ENCODE assay signal across 14 cellular contexts in the genomic region with DNA sequence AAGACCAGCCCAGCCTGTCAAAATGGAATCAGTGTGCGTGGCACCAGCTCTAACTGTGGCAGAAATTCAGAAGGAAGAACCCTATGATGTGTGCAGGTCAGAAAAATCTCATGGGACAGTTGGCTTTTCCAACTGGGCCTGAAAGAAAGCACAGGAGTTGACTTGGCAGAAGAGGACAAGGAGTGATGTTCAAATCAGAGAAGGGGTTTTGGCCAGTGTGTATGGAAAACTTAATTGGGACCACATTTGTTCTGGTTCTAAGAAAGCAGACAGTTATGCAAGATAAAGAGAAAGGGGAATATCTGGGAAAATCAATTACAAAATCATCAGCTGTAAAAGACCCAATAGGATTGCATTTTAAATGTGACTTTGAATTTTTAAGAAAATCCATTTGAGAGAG.
A peak's percentile ranks its signal among the peaks of the same experiment; 100 is the strongest.
DNase-seq lines count a peak whose midpoint lies in the region; ATAC-seq, FAIRE-seq and TF ChIP-seq lines count a peak whose summit lies in the region.
"Had no signal": no experiment of that assay in that cellular context is flagged by ENCODE, and none has a peak within 500 bp of the region (broad histone marks: within the 10 kb centered on the region; RNA-seq: fewer than 3 reads in every experiment).

No MANE protein-coding gene starts in this region.

- no peak for TF ChIP-seq CTCF in bronchial epithelial cell (IDR thresholded peaks at IDR 0.05; ENCODE audit: insufficient read depth, low read length, severe bottlenecking)
- no peak for TF ChIP-seq CTCF in HFFc6 (IDR thresholded peaks at IDR 0.05)

- FAIRE-seq in bronchial epithelial cell (lab: Jason Lieb, UNC), result peak; percentile 52
- FAIRE-seq: GM12878 had no signal

- H3K4me1 ChIP-seq in trophoblast cell (ENCODE audit: control insufficient read depth in 1 of 2, insufficient read depth in 2 of 2, low read length in 2 of 2), result peaks cover 3 to 5% of the 10 kb centered on the region in 2 experiments
- H3K4me1 ChIP-seq in aorta (ENCODE audit: control insufficient read depth in 1 of 2, insufficient read depth in 2 of 2, low read length in 2 of 2), result no peaks in the 10 kb centered on the region
- H3K4me1 ChIP-seq: BE2C had no signal

- H2BK12ac ChIP-seq in trophoblast cell (ENCODE audit: low read length), result no peak overlapping the region

- no peaks in the 10 kb centered on the region; the same call in 1 of the 2 replicates for H3K4me1 Mint-ChIP-seq in HFFc6 (ENCODE audit: low read depth)
- H3K4me1 Mint-ChIP-seq: CD4-positive, alpha-beta memory T cell had no signal

- H3K27me3 ChIP-seq in bronchial epithelial cell (ENCODE audit: control insufficient read depth, insufficient read depth, low read length) (no peaks in the 10 kb centered on the region), trophoblast cell (ENCODE audit: insufficient read depth, low read length) (no peaks in the 10 kb centered on the region), aorta (ENCODE audit: control insufficient read depth in 1 of 2, insufficient read depth in 2 of 2, low read length in 1 of 2) (no peaks in the 10 kb centered on the region)
- H3K27me3 ChIP-seq: BE2C had no signal

- H3K14ac ChIP-seq in trophoblast cell (ENCODE audit: low read length), result no peak overlapping the region

- no peak overlapping the region for H2AFZ ChIP-seq in trophoblast cell (ENCODE audit: insufficient read depth, low read length, poor library complexity)
- H2AFZ ChIP-seq: GM23338 had no signal

- intact Hi-C loops in aorta (cut with DNase I), result no loop called here

- H2BK5ac ChIP-seq in trophoblast cell (ENCODE audit: low read depth, low read length, poor library complexity), result no peak overlapping the region

- no peaks in the 10 kb centered on the region for H3K79me2 ChIP-seq in trophoblast cell (ENCODE audit: control insufficient read depth, insufficient read depth, low read length, poor library complexity)

- no peak overlapping the region for H4K8ac ChIP-seq in trophoblast cell (ENCODE audit: low read depth, low read length)

- no peak overlapping the region for H3K4me2 ChIP-seq in trophoblast cell (ENCODE audit: low read length)
- H3K4me2 ChIP-seq: GM23338 had no signal

- H3K9me3 Mint-ChIP-seq in HFFc6, result no peaks in the 10 kb centered on the region; the same call in 1 of the 2 replicates
- H3K9me3 Mint-ChIP-seq: GM23338 had no signal

- no peak overlapping the region for H3K18ac ChIP-seq in trophoblast cell (ENCODE audit: low read length)

- no peak overlapping the region for H3K23ac ChIP-seq in trophoblast cell (ENCODE audit: low read length)

- H3K4me3 ChIP-seq in bronchial epithelial cell (ENCODE audit: low read depth, low read length) (no peak overlapping the region), trophoblast cell (ENCODE audit: low read depth, low read length) (peak overlapping the region; percentile 36), aorta (ENCODE audit: low read length in 2 of 2) (no peak overlapping the region)
- H3K4me3 ChIP-seq: GM12878, GM23338 had no signal

- H2AK5ac ChIP-seq in trophoblast cell (ENCODE audit: low read length), result no peak overlapping the region

- WGBS in trophoblast cell (ENCODE audit: extremely low coverage, insufficient coverage, insufficient read length), result no CpG with 5 or more reads among the region's 1 CpG
- WGBS in aorta, 2 donors, result 50 to 51% methylated on average over 1 of the region's 1 CpG

- no peak overlapping the region for H4K91ac ChIP-seq in trophoblast cell (ENCODE audit: low read depth, low read length)

- DNase-seq in bronchial epithelial cell (ENCODE audit: low read depth) (no peak), fibroblast of peridontal ligament (ENCODE audit: extremely low read depth) (peak; percentile 6), trophoblast cell (no peak), aorta (no peak), RPMI8226 (no peak), HFFc6 (no peak), medulla oblongata (ENCODE audit: extremely low spot score) (no peak)
- DNase-seq: BE2C; CD4-positive, alpha-beta memory T cell; DMS79; H7 had no signal

- no peak overlapping the region for H3K27ac Mint-ChIP-seq in HFFc6
- H3K27ac Mint-ChIP-seq: CD4-positive, alpha-beta memory T cell; GM23338 had no signal

- H3K27me3 Mint-ChIP-seq in HFFc6 (ENCODE audit: insufficient read depth), result peaks cover 30% of the 10 kb centered on the region

- peaks cover 1% of the 10 kb centered on the region for H3K79me1 ChIP-seq in trophoblast cell (ENCODE audit: low read length)

- H3K27ac ChIP-seq in trophoblast cell (ENCODE audit: low read depth, low read length), result no peak overlapping the region
- no peak overlapping the region for H3K27ac ChIP-seq in aorta (ENCODE audit: low read depth in 1 of 2, low read length in 2 of 2)
- H3K27ac ChIP-seq: C4-2B had no signal

- no peaks in the 10 kb centered on the region for H3K36me3 ChIP-seq in bronchial epithelial cell (ENCODE audit: control insufficient read depth, insufficient read depth, low read length)
- H3K36me3 ChIP-seq in trophoblast cell (ENCODE audit: control insufficient read depth in 1 of 2, insufficient read depth in 2 of 2, low read length in 2 of 2), result no peaks in the 10 kb centered on the region
- no peaks in the 10 kb centered on the region for H3K36me3 ChIP-seq in aorta (ENCODE audit: control insufficient read depth in 1 of 2, insufficient read depth in 2 of 2, low read length in 1 of 2)
- H3K36me3 ChIP-seq: BE2C had no signal

- ATAC-seq in aorta (ENCODE audit: low FRiP score), result peak; percentile 76
- ATAC-seq: GM12878, GM23338 had no signal

- H3K36me3 Mint-ChIP-seq in HFFc6 (ENCODE audit: low read depth), result peaks cover 5% of the 10 kb centered on the region; the same call in 1 of the 2 replicates
- H3K36me3 Mint-ChIP-seq: CD4-positive, alpha-beta memory T cell had no signal

- H2BK120ac ChIP-seq in trophoblast cell (ENCODE audit: insufficient read depth, low read length, poor library complexity), result no peak overlapping the region

- no peak overlapping the region for H3K9ac ChIP-seq in trophoblast cell (ENCODE audit: low read length)

- no peak overlapping the region for H3K4me3 Mint-ChIP-seq in HFFc6
- H3K4me3 Mint-ChIP-seq: CD4-positive, alpha-beta memory T cell; GM23338 had no signal

- H3K9me3 ChIP-seq in trophoblast cell (ENCODE audit: insufficient read depth, low read depth, low read length), result peaks cover 1% of the 10 kb centered on the region
- no peaks in the 10 kb centered on the region for H3K9me3 ChIP-seq in aorta (ENCODE audit: control insufficient read depth, low read length)
- H3K9me3 ChIP-seq: BE2C had no signal

- H4K12ac ChIP-seq in trophoblast cell (ENCODE audit: low read depth, low read length), result no peak overlapping the region

- H3K4ac ChIP-seq in trophoblast cell (ENCODE audit: low read depth, low read length), result no peak overlapping the region
